In the genomic region with DNA sequence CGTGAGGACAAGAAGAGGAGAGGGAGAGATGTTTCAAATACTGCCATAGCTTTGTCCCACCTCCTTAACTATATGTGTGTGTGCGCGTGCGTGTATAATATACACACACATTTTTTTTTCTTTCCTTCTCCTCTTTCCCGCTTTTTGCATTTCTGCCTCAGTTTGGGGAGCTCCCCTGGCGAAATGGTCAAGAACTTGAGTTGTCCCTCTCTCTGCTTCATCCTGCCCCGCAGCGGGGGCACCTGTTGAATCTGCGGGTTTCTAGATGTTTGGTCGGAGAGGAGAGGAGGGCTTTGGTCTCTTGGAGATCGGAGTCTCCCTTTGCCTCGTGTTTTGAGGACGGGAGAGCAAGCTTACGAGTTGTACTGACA, we compare ENCODE assay signal across 8 cellular contexts. TPM values are rescaled to one million over a fixed set of nuclear protein-coding genes. Genes with fewer than 3 reads are reported as not detected.
DNase-seq lines count a peak whose midpoint lies in the region; ATAC-seq, FAIRE-seq and TF ChIP-seq lines count a peak whose summit lies in the region.

No MANE protein-coding gene starts in this region.

- peak overlapping the region; percentile 78 for H3K4me3 Mint-ChIP-seq in Caco-2 (ENCODE audit: unreplicated experiment)

- TF ChIP-seq POLR2A in HepG2 (IDR thresholded peaks at IDR 0.05; ENCODE audit: insufficient read depth in 1 of 2, low read depth in 2 of 2, low read length in 2 of 2): peak in 1 of 2 experiments; percentile 38; a peak in 1 of 4 replicates

- TF ChIP-seq CTCF in Caco-2 (IDR thresholded peaks at IDR 0.05; ENCODE audit: insufficient read depth in 1 of 2, low read depth in 1 of 2, low read length in 1 of 2, severe bottlenecking in 1 of 2, unreplicated experiment in 1 of 2): no peak
- TF ChIP-seq CTCF in PC-9 (conservative IDR thresholded peaks at IDR 0.05): no peak
- TF ChIP-seq CTCF in HepG2 (CRISPR knock-in tag; IDR thresholded peaks at IDR 0.05): no peak

- no peaks in the 10 kb centered on the region for H4K20me1 ChIP-seq in PC-9 (ENCODE audit: insufficient read depth)
- H4K20me1 ChIP-seq in HepG2 (ENCODE audit: insufficient read depth, low read length): no peaks in the 10 kb centered on the region

- H3K9me3 ChIP-seq in Caco-2 (0 out of 2 replicates have a peak, but pooled peaks cover 4% of the 10 kb centered on the region), PC-9 (ENCODE audit: insufficient read depth, low read depth) (no peaks in the 10 kb centered on the region), HepG2 (ENCODE audit: low read length) (no peaks in the 10 kb centered on the region)

- no peaks in the 10 kb centered on the region for H3K27me3 ChIP-seq in Caco-2 (replicated peaks; ENCODE audit: control insufficient read depth, insufficient read depth, low read length)
- H3K27me3 ChIP-seq in PC-9 (ENCODE audit: insufficient read depth, low read depth): no peaks in the 10 kb centered on the region
- no peaks in the 10 kb centered on the region for H3K27me3 ChIP-seq in HepG2 (ENCODE audit: control insufficient read depth in 1 of 2, insufficient read depth in 2 of 2, low read length in 2 of 2)

- H3K36me3 ChIP-seq in Caco-2 (ENCODE audit: control insufficient read depth, insufficient read depth, low read length) (peaks cover 5% of the 10 kb centered on the region), PC-9 (ENCODE audit: low read depth) (no peaks in the 10 kb centered on the region), HepG2 (replicated peaks in 1 of 2; ENCODE audit: control insufficient read depth in 1 of 2, insufficient read depth in 2 of 2, low read length in 2 of 2) (peaks cover 6 to 12% of the 10 kb centered on the region in 2 experiments)

- no peak for DNase-seq in Caco-2
- DNase-seq in PC-9: peak in 1 of 2 experiments; percentile 21
- DNase-seq in cerebellum (ENCODE audit: low spot score): peak; percentile 49
- DNase-seq in HepG2 (ENCODE audit: low spot score): no peak

- H3K9me3 Mint-ChIP-seq in Caco-2 (ENCODE audit: unreplicated experiment): peaks cover 29% of the 10 kb centered on the region

- CTCF ChIA-PET in Caco-2 (lab: Charles Lee): interaction anchor here (1.0 kb wide), 1 partner anchor 38 kb away, joined by 6 read pairs; no protein-coding TSS in a partner anchor
- CTCF ChIA-PET in PC-9 (lab: Charles Lee): interaction anchor here (0.5 to 1.1 kb wide), 2 partner anchors 36 to 227 kb away, joined by 3 read pairs; no protein-coding TSS in a partner anchor
- CTCF ChIA-PET in HepG2 (lab: Yijun Ruan, JAX; ENCODE audit: low intra/inter-chr PET ratio, low total read pairs): no interaction called here

- H3K79me2 ChIP-seq in PC-9 (ENCODE audit: low read depth) (no peaks in the 10 kb centered on the region), HepG2 (ENCODE audit: insufficient read depth, low read length) (peaks cover 28% of the 10 kb centered on the region)

- H3K4me1 Mint-ChIP-seq in Caco-2 (ENCODE audit: low read depth, unreplicated experiment): no peaks in the 10 kb centered on the region

- no peaks in the 10 kb centered on the region for H3F3A ChIP-seq in PC-9 (ENCODE audit: insufficient read depth, low read depth)

- H3K4me1 ChIP-seq in Caco-2 (no peaks in the 10 kb centered on the region), PC-9 (replicated peaks; ENCODE audit: insufficient read depth) (0 out of 2 replicates have a peak, but pooled peaks cover 4% of the 10 kb centered on the region), HepG2 (ENCODE audit: insufficient read depth, low read length) (peaks cover 42% of the 10 kb centered on the region)

- no peak for FAIRE-seq in HepG2 (lab: Jason Lieb, UNC)

- no peak for TF ChIP-seq RAD21 in HepG2 (CRISPR knock-in tag; IDR thresholded peaks at IDR 0.05)

- no peaks in the 10 kb centered on the region for H3K27me3 Mint-ChIP-seq in Caco-2 (ENCODE audit: insufficient read depth, unreplicated experiment)

- under 1% methylated on average over 14 of the region's 14 CpGs for WGBS in HepG2 (ENCODE audit: low lambda C conversion rate)

- in situ Hi-C loops in HepG2 (cut with HindIII; ENCODE audit: extremely low pct_ligation_motif_present, low pct_unique_long_range_greater_than_20kb): no loop called here

- H3K4me2 ChIP-seq in PC-9: peak overlapping the region; percentile 88
- peak overlapping the region; percentile 84 for H3K4me2 ChIP-seq in HepG2 (ENCODE audit: low read depth, low read length)

- H3K4me3 ChIP-seq in Caco-2 (ENCODE audit: low read depth, low read length) (peak overlapping the region; percentile 61), PC-9 (peak overlapping the region; percentile 79), HepG2 (replicated peaks in 1 of 3; ENCODE audit: insufficient read depth in 1 of 3, low read depth in 2 of 3, low read length in 3 of 3) (peak overlapping the region; percentile 73 to 89 (median 82))

- H3K36me3 Mint-ChIP-seq in Caco-2 (ENCODE audit: insufficient read depth, unreplicated experiment): peaks cover 33% of the 10 kb centered on the region

- peak; percentile 37 for ATAC-seq in GM19324 (IDR thresholded peaks at IDR 0.05; ENCODE audit: low FRiP score, unreplicated experiment)
- peak; percentile 4 for ATAC-seq in HG03442 (IDR thresholded peaks at IDR 0.05; ENCODE audit: unreplicated experiment)
- peak; percentile 74 for ATAC-seq in HepG2
- ATAC-seq in HG03520 (IDR thresholded peaks at IDR 0.05; ENCODE audit: unreplicated experiment): no peak

- H3K27ac ChIP-seq in PC-9 (no peak overlapping the region), HepG2 (ENCODE audit: extremely low read length, insufficient read depth, low read length) (peak overlapping the region; percentile 95), temporal lobe (ENCODE audit: low read depth, low read length) (peak overlapping the region; percentile 50)

- H3K27ac Mint-ChIP-seq in Caco-2 (ENCODE audit: unreplicated experiment): no peak overlapping the region

- BruUV-seq in Caco-2 (replicated peaks; lab: Mats Ljungman, UMichigan) (no TSS peak), PC-9 (replicated peaks; lab: Mats Ljungman, UMichigan) (TSS peak; percentile 24), HepG2 (replicated peaks; lab: Mats Ljungman, UMichigan) (no TSS peak)

- no peaks in the 10 kb centered on the region for H3K9me2 ChIP-seq in PC-9 (ENCODE audit: insufficient read depth)

- H2AFZ ChIP-seq in PC-9 (peak overlapping the region; percentile 88), HepG2 (ENCODE audit: low read length) (no peak overlapping the region)

- POLR2A ChIA-PET in Caco-2 (lab: Charles Lee) (interaction anchor here (0.6 to 1.0 kb wide), 2 partner anchors 24 to 159 kb away, joined by 3 read pairs; no protein-coding TSS in a partner anchor), PC-9 (lab: Charles Lee; ENCODE audit: unreplicated experiment) (interaction anchor here (0.6 to 0.7 kb wide), 2 partner anchors 1117 to 1997 kb away, joined by 3 to 4 read pairs; no protein-coding TSS in a partner anchor), HepG2 (lab: Yijun Ruan, JAX) (interaction anchor here (0.6 to 4.0 kb wide), 7 partner anchors 13 to 167 kb away, joined by 3 to 82 read pairs (median 3); no protein-coding TSS in a partner anchor)

- peak overlapping the region; percentile 94 for H3K9ac ChIP-seq in HepG2 (ENCODE audit: insufficient read depth, low read depth, low read length)

- intact Hi-C loops in Caco-2 (cut with micrococcal nuclease; ENCODE audit: unreplicated experiment) (loop anchor here (1.0 kb wide), 1 partner anchor 26 kb away; no protein-coding TSS in a partner anchor), PC-9 (cut with micrococcal nuclease; ENCODE audit: unreplicated experiment) (loop anchor here (2.0 kb wide), 1 partner anchor 26 kb away; no protein-coding TSS in a partner anchor), HepG2 (cut with micrococcal nuclease; ENCODE audit: unreplicated experiment) (loop anchor here (2.0 kb wide), 1 partner anchor 28 kb away; no protein-coding TSS in a partner anchor)

- TF ChIP-seq EP300 in HepG2 (IDR thresholded peaks at IDR 0.05; ENCODE audit: low read depth in 2 of 2, low read length in 2 of 2): no peak
- TF ChIP-seq EP300 in HepG2 (CRISPR knock-in tag; IDR thresholded peaks at IDR 0.05; ENCODE audit: borderline replicate concordance): no peak

TF ChIP-seq in HepG2, 621 proteins besides CTCF, POLR2A, EP300 and RAD21 (continues in another document):
- TF ChIP-seq ZNF3 (CRISPR knock-in tag; IDR thresholded peaks at IDR 0.05): no peak; the same call in 1 of the 2 replicates
- TF ChIP-seq ERF (CRISPR knock-in tag; IDR thresholded peaks at IDR 0.05): 0 out of 2 replicates have a peak, but pooled peaks have one; percentile 4

RNA-seq across cellular contexts. Expression of a gene that starts 0.5 kb away (rescaled TPM):
- total RNA-seq in Caco-2 (2022) (26.1 and 28.7 TPM in 2 replicates), PC-9 (2021) (17.2 and 24.5 TPM in 2 replicates), cerebellum (38.0 TPM), HepG2 (2016; rRNA removed; fragmentation: Illumina TruSeq; extraction: Trizol) (62.3 and 65.6 TPM in 2 replicates), temporal lobe (55.8 TPM)
- total RNA-seq in HepG2 (2016; cell fraction: cytosol; rRNA removed; fragmentation: Illumina TruSeq; extraction: Trizol; ENCODE audit: low read depth): 30.7 and 32.1 TPM in 2 replicates
- total RNA-seq in HepG2 (2016; cell fraction: insoluble cytoplasmic fraction; rRNA removed; fragmentation: Illumina TruSeq; extraction: Trizol): 63.7 and 66.1 TPM in 2 replicates
- 42.1 and 43.2 TPM in 2 replicates for total RNA-seq in HepG2 (2016; cell fraction: membrane; rRNA removed; fragmentation: Illumina TruSeq; extraction: Trizol)
- total RNA-seq in HepG2 (2016; cell fraction: nucleus; rRNA removed; fragmentation: Illumina TruSeq; extraction: Trizol): 47.4 and 48.2 TPM in 2 replicates
- 29.8 and 36.7 TPM in 2 replicates for polyA plus RNA-seq in HepG2 (2011; rRNA removed)
- 24.8 and 30.0 TPM in 2 replicates for polyA plus RNA-seq in HepG2 (2011; cell fraction: cytosol; rRNA removed)
- 11.2 and 14.2 TPM in 2 replicates for polyA plus RNA-seq in HepG2 (2011; cell fraction: nucleus; rRNA removed)
- 36.7 and 52.0 TPM in 2 replicates for polyA plus RNA-seq in HepG2 (2012)
- 24.1 and 29.6 TPM in 2 replicates for polyA plus RNA-seq in HepG2 (2016; cell fraction: cytosol; fragmentation: Illumina TruSeq; extraction: Trizol; ENCODE audit: low read depth)
- polyA plus RNA-seq in HepG2 (2016; cell fraction: insoluble cytoplasmic fraction; fragmentation: Illumina TruSeq; extraction: Trizol; ENCODE audit: low read depth): 55.1 and 61.6 TPM in 2 replicates
- 28.6 and 29.9 TPM in 2 replicates for polyA plus RNA-seq in HepG2 (2016; cell fraction: membrane; fragmentation: Illumina TruSeq; extraction: Trizol; ENCODE audit: low read depth)
- 42.1 and 48.3 TPM in 2 replicates for polyA plus RNA-seq in HepG2 (2016; cell fraction: nucleus; fragmentation: Illumina TruSeq; extraction: Trizol; ENCODE audit: insufficient read depth, low read depth)
- 2.0 and 17.9 TPM in 2 replicates for polyA minus RNA-seq in HepG2 (2011; rRNA and poly(A)+ RNA removed; ENCODE audit: low replicate concordance)
- polyA minus RNA-seq in HepG2 (2011; cell fraction: cytosol; rRNA and poly(A)+ RNA removed): 19.6 and 22.0 TPM in 2 replicates
- 51.8 and 53.6 TPM in 2 replicates for polyA minus RNA-seq in HepG2 (2011; cell fraction: nucleus; rRNA and poly(A)+ RNA removed)
